10 cellular contexts compared by ENCODE assay signal in genomic region chr15:90268415-90268814, GRCh38. TPM values are rescaled to one million over a fixed set of nuclear protein-coding genes. Genes with fewer than 3 reads are reported as not detected.
DNase-seq lines count a peak whose midpoint lies in the region; ATAC-seq and TF ChIP-seq lines count a peak whose summit lies in the region.
"Had no signal": no experiment of that assay in that cellular context is flagged by ENCODE, and none has a peak within 500 bp of the region (broad histone marks: within the 10 kb centered on the region; RNA-seq: fewer than 3 reads in every experiment).

No MANE protein-coding gene starts in this region.

- no peaks in the 10 kb centered on the region for H3K27me3 Mint-ChIP-seq in T-helper 2 cell treated with Interferon-gamma antibody and Interleukin-4, amounts not matched to agents 5 μg/mL and 100 μg/mL, for 36 hours (ENCODE audit: low read depth)
- H3K27me3 Mint-ChIP-seq in chondrocyte (ENCODE audit: low read depth) (no peaks in the 10 kb centered on the region), osteocyte (ENCODE audit: unreplicated experiment) (no peaks in the 10 kb centered on the region)

- TF ChIP-seq CTCF in chondrocyte (IDR thresholded peaks at IDR 0.05): no peak
- TF ChIP-seq CTCF in osteocyte (IDR thresholded peaks at IDR 0.05): no peak

- ATAC-seq in GM18502 (IDR thresholded peaks at IDR 0.05; ENCODE audit: poor library complexity, unreplicated experiment): no peak

- H3K27ac Mint-ChIP-seq in T-helper 2 cell treated with Interferon-gamma antibody and Interleukin-4, amounts not matched to agents 5 μg/mL and 100 μg/mL, for 36 hours: peak overlapping the region; percentile 27
- H3K27ac Mint-ChIP-seq in chondrocyte (ENCODE audit: unreplicated experiment): peak overlapping the region; percentile 55
- peak overlapping the region; percentile 74 for H3K27ac Mint-ChIP-seq in osteocyte (ENCODE audit: unreplicated experiment)

- H3K36me3 Mint-ChIP-seq in T-helper 2 cell treated with Interferon-gamma antibody and Interleukin-4, amounts not matched to agents 5 μg/mL and 100 μg/mL, for 36 hours (ENCODE audit: low read depth): peaks cover 39% of the 10 kb centered on the region
- H3K36me3 Mint-ChIP-seq in chondrocyte (ENCODE audit: low read depth) (peaks cover 19% of the 10 kb centered on the region), osteocyte (ENCODE audit: unreplicated experiment) (peaks cover 31% of the 10 kb centered on the region)

- H3K9me3 Mint-ChIP-seq in T-helper 2 cell treated with Interferon-gamma antibody and Interleukin-4, amounts not matched to agents 5 μg/mL and 100 μg/mL, for 36 hours: no peaks in the 10 kb centered on the region
- no peaks in the 10 kb centered on the region for H3K9me3 Mint-ChIP-seq in chondrocyte (ENCODE audit: low read depth)
- no peaks in the 10 kb centered on the region for H3K9me3 Mint-ChIP-seq in osteocyte (ENCODE audit: unreplicated experiment)

- peak overlapping the region; percentile 64 for H3K4me3 Mint-ChIP-seq in T-helper 2 cell treated with Interferon-gamma antibody and Interleukin-4, amounts not matched to agents 5 μg/mL and 100 μg/mL, for 36 hours
- H3K4me3 Mint-ChIP-seq in chondrocyte (ENCODE audit: unreplicated experiment) (peak overlapping the region; percentile 62), osteocyte (ENCODE audit: unreplicated experiment) (peak overlapping the region; percentile 67)

- DNase-seq in T-helper 2 cell treated with Interferon-gamma antibody and Interleukin-4, amounts not matched to agents 5 μg/mL and 100 μg/mL, for 36 hours (ENCODE audit: low spot score): no peak
- DNase-seq in T-helper 2 cell (no peak), NCI-H187 treated with DMSO at 0.1 percent for 48 hours (lab: John Stamatoyannopoulos, UW) (peak; percentile 22), chondrocyte (ENCODE audit: low spot score) (no peak), osteocyte (ENCODE audit: extremely low spot score, unreplicated experiment) (no peak), NCI-H2227 treated with DMSO at 0.1 percent for 48 hours (lab: John Stamatoyannopoulos, UW) (no peak), glomerular visceral epithelial cell (ENCODE audit: extremely low spot score) (no peak)
- DNase-seq: activated CD4-positive, alpha-beta T cell treated with anti-CD3 and anti-CD28 coated beads for 4 hours; C1 segment of cervical spinal cord had no signal

- H3K4me1 Mint-ChIP-seq in T-helper 2 cell treated with Interferon-gamma antibody and Interleukin-4, amounts not matched to agents 5 μg/mL and 100 μg/mL, for 36 hours (ENCODE audit: low read depth): peaks cover 44% of the 10 kb centered on the region
- H3K4me1 Mint-ChIP-seq in chondrocyte (ENCODE audit: low read depth) (peaks cover 46% of the 10 kb centered on the region), osteocyte (ENCODE audit: unreplicated experiment) (peaks cover 41% of the 10 kb centered on the region)

RNA-seq across cellular contexts. Expression of gene NGRN, which starts 2.9 kb away (rescaled TPM):
- 87.3 to 116 TPM (median 94.0 TPM) in 3 replicates for total RNA-seq in chondrocyte
- 92.3 and 94.8 TPM in 2 replicates for total RNA-seq in osteocyte

RNA-seq across cellular contexts. Expression of gene TTLL13, which starts 19.1 kb away (rescaled TPM):
- 0.69 TPM in 1 of 3 replicates, not detected in the others for total RNA-seq in chondrocyte
- not detected in 2 replicates for total RNA-seq in osteocyte

RNA-seq across cellular contexts. Expression of gene GDPGP1, which starts 34.4 kb away (rescaled TPM):
- 4.8 to 5.8 TPM (median 5.5 TPM) in 3 replicates for total RNA-seq in chondrocyte
- total RNA-seq in osteocyte: 5.6 and 6.6 TPM in 2 replicates

RNA-seq across cellular contexts. Expression of gene CIB1, which starts 34.7 kb away (rescaled TPM):
- total RNA-seq in chondrocyte (40.2 to 42.4 TPM (median 40.9 TPM) in 3 replicates), osteocyte (33.8 and 35.9 TPM in 2 replicates)
